Comparison of ENCODE assay signal across 9 cellular contexts in genomic region chr18:74963820-74964446, GRCh38.
DNase-seq lines count a peak whose midpoint lies in the region; ATAC-seq and TF ChIP-seq lines count a peak whose summit lies in the region.
"Had no signal": no experiment of that assay in that cellular context is flagged by ENCODE, and none has a peak within 500 bp of the region (broad histone marks: within the 10 kb centered on the region; RNA-seq: fewer than 3 reads in every experiment).

No MANE protein-coding gene starts in this region.

- no peaks in the 10 kb centered on the region for H3K9me3 ChIP-seq in adipocyte (ENCODE audit: control insufficient read depth, low read length)

- H3K4me3 Mint-ChIP-seq in activated T-cell treated with anti-CD3 and anti-CD28 coated beads, Interleukin-2, amount 50 U/mL, for 24 hours = no peak overlapping the region
- H3K4me3 Mint-ChIP-seq: central memory CD8-positive, alpha-beta T cell had no signal

- H3K9ac ChIP-seq in adipocyte (ENCODE audit: low read length) = no peak overlapping the region

- H3K36me3 Mint-ChIP-seq in activated T-cell treated with anti-CD3 and anti-CD28 coated beads, Interleukin-2, amount 50 U/mL, for 24 hours (ENCODE audit: low read depth) = peaks cover 22% of the 10 kb centered on the region

- H3K4me3 ChIP-seq in GM12875 (ENCODE audit: low read depth, low read length) = no peak overlapping the region
- H3K4me3 ChIP-seq in adipocyte (ENCODE audit: low read length) = no peak overlapping the region
- H3K4me3 ChIP-seq in kidney epithelial cell (ENCODE audit: low read depth, low read length) = no peak overlapping the region

- no peak overlapping the region for H3K27ac Mint-ChIP-seq in activated T-cell treated with anti-CD3 and anti-CD28 coated beads, Interleukin-2, amount 50 U/mL, for 24 hours

- peak; percentile 48 for TF ChIP-seq CTCF in 22Rv1 (IDR thresholded peaks at IDR 0.05)
- peak; percentile 20; the same call in 1 of the 2 replicates for TF ChIP-seq CTCF in GM12875 (IDR thresholded peaks at IDR 0.05; ENCODE audit: borderline replicate concordance, insufficient read depth, low read depth, low read length)
- peak; percentile 52 for TF ChIP-seq CTCF in kidney epithelial cell (IDR thresholded peaks at IDR 0.05; ENCODE audit: insufficient read depth, low read length, poor library complexity, severe bottlenecking)

- H3K4me1 ChIP-seq in adipocyte (ENCODE audit: control insufficient read depth, insufficient read depth, low read length) = peaks cover 5% of the 10 kb centered on the region

- peak; percentile 72 for ATAC-seq in HG02763 (IDR thresholded peaks at IDR 0.05; ENCODE audit: unreplicated experiment)
- no peak for ATAC-seq in HG02588 (IDR thresholded peaks at IDR 0.05; ENCODE audit: unreplicated experiment)

- DNase-seq in NCI-H146 (lab: John Stamatoyannopoulos, UW) (peak; percentile 83), adipocyte (ENCODE audit: low read depth) (peak; percentile 30), kidney epithelial cell (ENCODE audit: low read depth) (no peak)
- DNase-seq in activated T-cell treated with anti-CD3 and anti-CD28 coated beads, Interleukin-2, amount 50 U/mL, for 24 hours = no peak

- no peaks in the 10 kb centered on the region for H3K36me3 ChIP-seq in adipocyte (ENCODE audit: control insufficient read depth, insufficient read depth, low read length, severe bottlenecking)
- no peaks in the 10 kb centered on the region for H3K36me3 ChIP-seq in kidney epithelial cell (ENCODE audit: control insufficient read depth, insufficient read depth, low read length)

- H3K27ac ChIP-seq in 22Rv1 = no peak overlapping the region

- H3K4me1 Mint-ChIP-seq in activated T-cell treated with anti-CD3 and anti-CD28 coated beads, Interleukin-2, amount 50 U/mL, for 24 hours (ENCODE audit: low read depth) = no peaks in the 10 kb centered on the region

- H3K9me3 Mint-ChIP-seq in activated T-cell treated with anti-CD3 and anti-CD28 coated beads, Interleukin-2, amount 50 U/mL, for 24 hours = peaks cover 1% of the 10 kb centered on the region
- H3K9me3 Mint-ChIP-seq: central memory CD8-positive, alpha-beta T cell had no signal

- H3K27me3 Mint-ChIP-seq in activated T-cell treated with anti-CD3 and anti-CD28 coated beads, Interleukin-2, amount 50 U/mL, for 24 hours = no peaks in the 10 kb centered on the region
- H3K27me3 Mint-ChIP-seq: central memory CD8-positive, alpha-beta T cell had no signal

- H3K27me3 ChIP-seq in adipocyte (replicated peaks; ENCODE audit: control insufficient read depth, insufficient read depth, low read length) (no peaks in the 10 kb centered on the region), kidney epithelial cell (ENCODE audit: control insufficient read depth, insufficient read depth, low read length) (no peaks in the 10 kb centered on the region)

Comparison
In these comparisons a context has a peak if more than half of its experiments do, and no peak if none do; other contexts are left out.
1. DNase-seq: peak in NCI-H146 (single experiment) and adipocyte (single experiment); none in kidney epithelial cell (single experiment) and activated T-cell treated with anti-CD3 and anti-CD28 coated beads, Interleukin-2, amount 50 U/mL, for 24 hours (single experiment).
2. Peak in every context shown above with its lines, with median percentiles within 50 percentile points of each other: CTCF ChIP-seq.